In genomic region chr5:86337667-86338460, GRCh38 we compare ENCODE assay signal across 2 cellular contexts.
TF ChIP-seq lines count a peak whose summit lies in the region.

No MANE protein-coding gene starts in this region.

TF ChIP-seq in SK-N-SH, 30 proteins besides CTCF, POLR2A, EP300 and RAD21:
- no peak for TF ChIP-seq ZBTB33 (IDR thresholded peaks at IDR 0.05; ENCODE audit: borderline replicate concordance, low read depth)
- TF ChIP-seq MEF2A (IDR thresholded peaks at IDR 0.05; ENCODE audit: borderline replicate concordance, low read depth): no peak
- TF ChIP-seq TAF1 (IDR thresholded peaks at IDR 0.05; ENCODE audit: borderline replicate concordance, low read depth, low read length): no peak
- no peak for TF ChIP-seq NRF1 (IDR thresholded peaks at IDR 0.05; ENCODE audit: low read depth, low read length)
- TF ChIP-seq USF1 (IDR thresholded peaks at IDR 0.05; ENCODE audit: borderline replicate concordance, low read depth): no peak
- TF ChIP-seq GABPA (IDR thresholded peaks at IDR 0.05; ENCODE audit: low read depth): no peak
- TF ChIP-seq CHD2 (IDR thresholded peaks at IDR 0.05; ENCODE audit: low read length, partially characterized antibody): no peak
- no peak for TF ChIP-seq TCF12 (IDR thresholded peaks at IDR 0.05)
- no peak for TF ChIP-seq MAX (IDR thresholded peaks at IDR 0.05; ENCODE audit: low read depth)
- no peak for TF ChIP-seq SMC3 (IDR thresholded peaks at IDR 0.05; ENCODE audit: low read depth, low read length)
- no peak for TF ChIP-seq NFIC (IDR thresholded peaks at IDR 0.05; ENCODE audit: borderline replicate concordance)
- no peak for TF ChIP-seq RFX5 (IDR thresholded peaks at IDR 0.05; ENCODE audit: low read length)
- TF ChIP-seq EZH2phosphoT487 (IDR thresholded peaks at IDR 0.05; ENCODE audit: borderline replicate concordance, low read depth): no peak
- no peak for TF ChIP-seq IRF3 (IDR thresholded peaks at IDR 0.05; ENCODE audit: low read depth, low read length)

TF ChIP-seq in SK-N-SH treated with all-trans-retinoic acid at 6 μM for 48 hours, 23 proteins besides CTCF, POLR2A, EP300 and RAD21 (continued from another document):
- TF ChIP-seq, protein P1, sequence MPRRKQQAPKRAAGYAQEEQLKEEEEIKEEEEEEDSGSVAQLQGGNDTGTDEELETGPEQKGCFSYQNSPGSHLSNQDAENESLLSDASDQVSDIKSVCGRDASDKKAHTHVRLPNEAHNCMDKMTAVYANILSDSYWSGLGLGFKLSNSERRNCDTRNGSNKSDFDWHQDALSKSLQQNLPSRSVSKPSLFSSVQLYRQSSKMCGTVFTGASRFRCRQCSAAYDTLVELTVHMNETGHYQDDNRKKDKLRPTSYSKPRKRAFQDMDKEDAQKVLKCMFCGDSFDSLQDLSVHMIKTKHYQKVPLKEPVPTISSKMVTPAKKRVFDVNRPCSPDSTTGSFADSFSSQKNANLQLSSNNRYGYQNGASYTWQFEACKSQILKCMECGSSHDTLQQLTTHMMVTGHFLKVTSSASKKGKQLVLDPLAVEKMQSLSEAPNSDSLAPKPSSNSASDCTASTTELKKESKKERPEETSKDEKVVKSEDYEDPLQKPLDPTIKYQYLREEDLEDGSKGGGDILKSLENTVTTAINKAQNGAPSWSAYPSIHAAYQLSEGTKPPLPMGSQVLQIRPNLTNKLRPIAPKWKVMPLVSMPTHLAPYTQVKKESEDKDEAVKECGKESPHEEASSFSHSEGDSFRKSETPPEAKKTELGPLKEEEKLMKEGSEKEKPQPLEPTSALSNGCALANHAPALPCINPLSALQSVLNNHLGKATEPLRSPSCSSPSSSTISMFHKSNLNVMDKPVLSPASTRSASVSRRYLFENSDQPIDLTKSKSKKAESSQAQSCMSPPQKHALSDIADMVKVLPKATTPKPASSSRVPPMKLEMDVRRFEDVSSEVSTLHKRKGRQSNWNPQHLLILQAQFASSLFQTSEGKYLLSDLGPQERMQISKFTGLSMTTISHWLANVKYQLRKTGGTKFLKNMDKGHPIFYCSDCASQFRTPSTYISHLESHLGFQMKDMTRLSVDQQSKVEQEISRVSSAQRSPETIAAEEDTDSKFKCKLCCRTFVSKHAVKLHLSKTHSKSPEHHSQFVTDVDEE (CRISPR knock-in tag; IDR thresholded peaks at IDR 0.05): no peak
- TF ChIP-seq ZNF8 (CRISPR knock-in tag; IDR thresholded peaks at IDR 0.05): no peak
- no peak for TF ChIP-seq ESRRG (CRISPR knock-in tag; IDR thresholded peaks at IDR 0.05)
- no peak for TF ChIP-seq ISL1 (CRISPR knock-in tag; IDR thresholded peaks at IDR 0.05)
- TF ChIP-seq BACH2 (CRISPR knock-in tag; IDR thresholded peaks at IDR 0.05; ENCODE audit: borderline replicate concordance): no peak
- no peak for TF ChIP-seq TCF4 (CRISPR knock-in tag; IDR thresholded peaks at IDR 0.05; ENCODE audit: borderline replicate concordance)
- TF ChIP-seq ARNTL (CRISPR knock-in tag; IDR thresholded peaks at IDR 0.05; ENCODE audit: borderline replicate concordance, low read depth): no peak
- no peak for TF ChIP-seq RARB (CRISPR knock-in tag; IDR thresholded peaks at IDR 0.05)
- no peak for TF ChIP-seq SNAI2 (CRISPR knock-in tag; IDR thresholded peaks at IDR 0.05)
- TF ChIP-seq, protein P2, sequence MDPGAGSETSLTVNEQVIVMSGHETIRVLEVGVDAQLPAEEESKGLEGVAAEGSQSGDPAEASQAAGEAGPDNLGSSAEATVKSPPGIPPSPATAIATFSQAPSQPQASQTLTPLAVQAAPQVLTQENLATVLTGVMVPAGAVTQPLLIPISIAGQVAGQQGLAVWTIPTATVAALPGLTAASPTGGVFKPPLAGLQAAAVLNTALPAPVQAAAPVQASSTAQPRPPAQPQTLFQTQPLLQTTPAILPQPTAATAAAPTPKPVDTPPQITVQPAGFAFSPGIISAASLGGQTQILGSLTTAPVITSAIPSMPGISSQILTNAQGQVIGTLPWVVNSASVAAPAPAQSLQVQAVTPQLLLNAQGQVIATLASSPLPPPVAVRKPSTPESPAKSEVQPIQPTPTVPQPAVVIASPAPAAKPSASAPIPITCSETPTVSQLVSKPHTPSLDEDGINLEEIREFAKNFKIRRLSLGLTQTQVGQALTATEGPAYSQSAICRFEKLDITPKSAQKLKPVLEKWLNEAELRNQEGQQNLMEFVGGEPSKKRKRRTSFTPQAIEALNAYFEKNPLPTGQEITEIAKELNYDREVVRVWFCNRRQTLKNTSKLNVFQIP (CRISPR knock-in tag; IDR thresholded peaks at IDR 0.05; ENCODE audit: borderline replicate concordance, low read depth): no peak
- TF ChIP-seq CREB5 (CRISPR knock-in tag; IDR thresholded peaks at IDR 0.05; ENCODE audit: low read depth): no peak
- no peak for TF ChIP-seq PATZ1 (CRISPR knock-in tag; IDR thresholded peaks at IDR 0.05; ENCODE audit: borderline replicate concordance)
- no peak for TF ChIP-seq CSDC2 (CRISPR knock-in tag; IDR thresholded peaks at IDR 0.05)
